ENCODE assay signal across 1 cellular context in the genomic region with DNA sequence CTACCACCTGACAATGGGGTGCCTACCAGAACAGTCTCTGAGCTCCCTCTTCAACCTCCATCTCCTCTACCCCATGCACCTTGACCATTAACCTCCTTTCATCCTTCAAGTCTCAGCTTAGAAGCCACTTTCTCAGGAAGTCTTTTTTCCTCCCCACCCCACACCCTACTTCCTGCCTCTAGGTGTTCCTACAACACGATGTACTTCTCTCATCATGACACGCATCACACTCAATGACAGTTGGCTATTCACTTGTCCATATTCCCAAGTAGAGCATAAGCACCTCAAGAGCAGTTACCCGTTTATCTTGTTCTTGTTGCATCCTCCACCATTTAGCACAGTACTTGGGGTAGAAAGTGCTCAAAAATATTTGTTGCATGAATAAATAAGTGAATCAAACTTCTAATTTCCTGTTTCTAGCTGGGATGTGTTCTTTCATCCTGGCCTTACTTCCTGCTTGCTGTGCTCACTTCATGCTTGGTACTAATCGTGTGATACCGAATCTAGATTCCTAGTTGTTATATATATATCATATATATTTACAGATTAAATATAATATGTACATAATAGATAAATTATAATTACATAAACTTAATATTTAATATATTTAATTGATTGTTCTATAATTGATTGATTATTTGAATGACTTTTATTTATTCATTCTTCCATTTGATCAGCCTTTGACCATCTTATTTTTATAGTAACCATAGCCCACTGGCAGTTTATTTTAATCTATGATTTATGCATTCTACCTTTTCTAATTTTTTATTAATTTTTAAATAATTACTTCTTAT.
TF ChIP-seq lines count a peak whose summit lies in the region.

No MANE protein-coding gene starts in this region.

TF ChIP-seq in IMR-90, 13 proteins besides CTCF, POLR2A, EP300 and RAD21:
- TF ChIP-seq CEBPB (IDR thresholded peaks at IDR 0.05; ENCODE audit: low read depth, low read length) (no peak), MXI1 (IDR thresholded peaks at IDR 0.05; ENCODE audit: borderline replicate concordance, low read depth, low read length) (no peak)
- TF ChIP-seq, protein P1, sequence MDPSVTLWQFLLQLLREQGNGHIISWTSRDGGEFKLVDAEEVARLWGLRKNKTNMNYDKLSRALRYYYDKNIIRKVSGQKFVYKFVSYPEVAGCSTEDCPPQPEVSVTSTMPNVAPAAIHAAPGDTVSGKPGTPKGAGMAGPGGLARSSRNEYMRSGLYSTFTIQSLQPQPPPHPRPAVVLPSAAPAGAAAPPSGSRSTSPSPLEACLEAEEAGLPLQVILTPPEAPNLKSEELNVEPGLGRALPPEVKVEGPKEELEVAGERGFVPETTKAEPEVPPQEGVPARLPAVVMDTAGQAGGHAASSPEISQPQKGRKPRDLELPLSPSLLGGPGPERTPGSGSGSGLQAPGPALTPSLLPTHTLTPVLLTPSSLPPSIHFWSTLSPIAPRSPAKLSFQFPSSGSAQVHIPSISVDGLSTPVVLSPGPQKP (IDR thresholded peaks at IDR 0.05; ENCODE audit: borderline replicate concordance, low read depth, low read length), result no peak
TF ChIP-seq in IMR-90: peak in this region for 0.
